15 cellular contexts compared by ENCODE assay signal in genomic region chr7:1945558-1945957, GRCh38.
"Had no signal": no experiment of that assay in that cellular context is flagged by ENCODE, and none has a peak within 500 bp of the region (broad histone marks: within the 10 kb centered on the region; RNA-seq: fewer than 3 reads in every experiment).

No MANE protein-coding gene starts in this region.

- H3K4me1 ChIP-seq: parathyroid adenoma had no signal

- H3K9me3 ChIP-seq: stomach, upper lobe of left lung had no signal

- H3K79me2 ChIP-seq: parathyroid adenoma had no signal

- H3K27me3 ChIP-seq: cardiac muscle cell, dorsolateral prefrontal cortex, stomach, upper lobe of left lung had no signal

- H3K9me3 Mint-ChIP-seq: activated naive CD4-positive, alpha-beta T cell treated with anti-CD3 and anti-CD28 coated beads for 36 hours; activated T-cell treated with anti-CD3 and anti-CD28 coated beads, Interleukin-2, amount 50 U/mL, for 4 hours had no signal

- H3K27ac ChIP-seq: cardiac muscle cell, parathyroid adenoma, stomach, upper lobe of left lung had no signal

- H2AFZ ChIP-seq: parathyroid adenoma had no signal

- DNase-seq: activated CD4-positive, alpha-beta T cell treated with anti-CD3 and anti-CD28 coated beads, Interleukin-2, amount 50 U/mL, for 1 hour; activated CD4-positive, CD25-positive, alpha-beta regulatory T cell treated with anti-CD3 and anti-CD28 coated beads, Interleukin-2, amount 50 U/mL, for 72 hours; activated CD8-positive, alpha-beta memory T cell treated with anti-CD3 and anti-CD28 coated beads, Interleukin-2, amount 50 U/mL, for 4 hours; activated naive CD4-positive, alpha-beta T cell treated with anti-CD3 and anti-CD28 coated beads for 36 hours; activated T-cell treated with anti-CD3 and anti-CD28 coated beads, Interleukin-2, amount 50 U/mL, for 4 hours; amniotic stem cell; hippocampal formation; mesendoderm; naive thymus-derived CD4-positive, alpha-beta T cell; stomach; T-helper 1 cell had no signal

- H3K27ac Mint-ChIP-seq: activated naive CD4-positive, alpha-beta T cell treated with anti-CD3 and anti-CD28 coated beads for 36 hours had no signal

- H3K27me3 Mint-ChIP-seq: naive thymus-derived CD4-positive, alpha-beta T cell had no signal

- H3K4me3 ChIP-seq: cardiac muscle cell, dorsolateral prefrontal cortex, stomach, upper lobe of left lung had no signal

- H3K4me3 Mint-ChIP-seq: activated naive CD4-positive, alpha-beta T cell treated with anti-CD3 and anti-CD28 coated beads for 36 hours; activated T-cell treated with anti-CD3 and anti-CD28 coated beads, Interleukin-2, amount 50 U/mL, for 4 hours; naive thymus-derived CD4-positive, alpha-beta T cell had no signal

- H3K36me3 ChIP-seq: cardiac muscle cell, upper lobe of left lung had no signal

- ATAC-seq: activated T-cell treated with anti-CD3 and anti-CD28 coated beads, Interleukin-2, amount 50 U/mL, for 4 hours; naive thymus-derived CD4-positive, alpha-beta T cell had no signal
